1 cellular context compared by ENCODE assay signal in the genomic region with DNA sequence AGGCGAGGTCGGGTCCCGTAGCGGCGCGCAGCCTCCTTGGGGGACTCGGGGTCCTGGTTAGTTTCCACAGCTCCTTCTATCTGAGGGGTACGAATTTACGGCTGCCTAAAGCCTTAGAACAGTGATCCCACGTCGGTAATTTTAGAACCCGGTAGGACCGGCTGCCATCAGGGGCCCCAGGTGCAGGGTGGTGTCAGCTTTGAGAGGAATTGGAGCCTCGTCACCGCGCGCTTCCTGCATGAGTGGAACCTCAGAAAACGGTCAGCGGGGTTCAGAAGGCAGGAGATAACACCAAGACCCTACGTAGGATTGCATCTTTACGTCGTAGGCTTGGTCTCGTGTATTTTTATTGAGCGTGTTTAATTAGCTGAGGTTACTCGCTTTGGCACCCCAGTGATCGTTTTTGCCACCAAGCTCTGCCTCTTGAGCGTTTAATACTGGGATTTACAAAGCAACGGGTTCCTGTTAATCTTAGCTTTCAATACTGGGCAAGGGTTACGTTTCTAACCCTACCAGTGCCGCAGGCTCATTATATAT.
TF ChIP-seq lines count a peak whose summit lies in the region.

No MANE protein-coding gene starts in this region.

TF ChIP-seq in GM23338, 12 proteins besides CTCF, POLR2A, EP300 and RAD21 (continued from another document):
- TF ChIP-seq, protein P1, sequence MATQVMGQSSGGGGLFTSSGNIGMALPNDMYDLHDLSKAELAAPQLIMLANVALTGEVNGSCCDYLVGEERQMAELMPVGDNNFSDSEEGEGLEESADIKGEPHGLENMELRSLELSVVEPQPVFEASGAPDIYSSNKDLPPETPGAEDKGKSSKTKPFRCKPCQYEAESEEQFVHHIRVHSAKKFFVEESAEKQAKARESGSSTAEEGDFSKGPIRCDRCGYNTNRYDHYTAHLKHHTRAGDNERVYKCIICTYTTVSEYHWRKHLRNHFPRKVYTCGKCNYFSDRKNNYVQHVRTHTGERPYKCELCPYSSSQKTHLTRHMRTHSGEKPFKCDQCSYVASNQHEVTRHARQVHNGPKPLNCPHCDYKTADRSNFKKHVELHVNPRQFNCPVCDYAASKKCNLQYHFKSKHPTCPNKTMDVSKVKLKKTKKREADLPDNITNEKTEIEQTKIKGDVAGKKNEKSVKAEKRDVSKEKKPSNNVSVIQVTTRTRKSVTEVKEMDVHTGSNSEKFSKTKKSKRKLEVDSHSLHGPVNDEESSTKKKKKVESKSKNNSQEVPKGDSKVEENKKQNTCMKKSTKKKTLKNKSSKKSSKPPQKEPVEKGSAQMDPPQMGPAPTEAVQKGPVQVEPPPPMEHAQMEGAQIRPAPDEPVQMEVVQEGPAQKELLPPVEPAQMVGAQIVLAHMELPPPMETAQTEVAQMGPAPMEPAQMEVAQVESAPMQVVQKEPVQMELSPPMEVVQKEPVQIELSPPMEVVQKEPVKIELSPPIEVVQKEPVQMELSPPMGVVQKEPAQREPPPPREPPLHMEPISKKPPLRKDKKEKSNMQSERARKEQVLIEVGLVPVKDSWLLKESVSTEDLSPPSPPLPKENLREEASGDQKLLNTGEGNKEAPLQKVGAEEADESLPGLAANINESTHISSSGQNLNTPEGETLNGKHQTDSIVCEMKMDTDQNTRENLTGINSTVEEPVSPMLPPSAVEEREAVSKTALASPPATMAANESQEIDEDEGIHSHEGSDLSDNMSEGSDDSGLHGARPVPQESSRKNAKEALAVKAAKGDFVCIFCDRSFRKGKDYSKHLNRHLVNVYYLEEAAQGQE (IDR thresholded peaks at IDR 0.05; ENCODE audit: unreplicated experiment) = no peak
- TF ChIP-seq, protein P2, sequence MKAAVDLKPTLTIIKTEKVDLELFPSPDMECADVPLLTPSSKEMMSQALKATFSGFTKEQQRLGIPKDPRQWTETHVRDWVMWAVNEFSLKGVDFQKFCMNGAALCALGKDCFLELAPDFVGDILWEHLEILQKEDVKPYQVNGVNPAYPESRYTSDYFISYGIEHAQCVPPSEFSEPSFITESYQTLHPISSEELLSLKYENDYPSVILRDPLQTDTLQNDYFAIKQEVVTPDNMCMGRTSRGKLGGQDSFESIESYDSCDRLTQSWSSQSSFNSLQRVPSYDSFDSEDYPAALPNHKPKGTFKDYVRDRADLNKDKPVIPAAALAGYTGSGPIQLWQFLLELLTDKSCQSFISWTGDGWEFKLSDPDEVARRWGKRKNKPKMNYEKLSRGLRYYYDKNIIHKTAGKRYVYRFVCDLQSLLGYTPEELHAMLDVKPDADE (IDR thresholded peaks at IDR 0.05) = no peak
- TF ChIP-seq STAT1 (IDR thresholded peaks at IDR 0.05; ENCODE audit: unreplicated experiment) = no peak
- TF ChIP-seq CREB1 (CRISPR knock-in tag; IDR thresholded peaks at IDR 0.05; ENCODE audit: low read depth) = no peak
- TF ChIP-seq EZH2 (IDR thresholded peaks at IDR 0.05; ENCODE audit: low read depth, unreplicated experiment) = no peak
- no peak for TF ChIP-seq NANOG (IDR thresholded peaks at IDR 0.05; ENCODE audit: borderline replicate concordance)
- no peak for TF ChIP-seq EZH2phosphoT487 (IDR thresholded peaks at IDR 0.05; ENCODE audit: unreplicated experiment)
- TF ChIP-seq, protein P3, sequence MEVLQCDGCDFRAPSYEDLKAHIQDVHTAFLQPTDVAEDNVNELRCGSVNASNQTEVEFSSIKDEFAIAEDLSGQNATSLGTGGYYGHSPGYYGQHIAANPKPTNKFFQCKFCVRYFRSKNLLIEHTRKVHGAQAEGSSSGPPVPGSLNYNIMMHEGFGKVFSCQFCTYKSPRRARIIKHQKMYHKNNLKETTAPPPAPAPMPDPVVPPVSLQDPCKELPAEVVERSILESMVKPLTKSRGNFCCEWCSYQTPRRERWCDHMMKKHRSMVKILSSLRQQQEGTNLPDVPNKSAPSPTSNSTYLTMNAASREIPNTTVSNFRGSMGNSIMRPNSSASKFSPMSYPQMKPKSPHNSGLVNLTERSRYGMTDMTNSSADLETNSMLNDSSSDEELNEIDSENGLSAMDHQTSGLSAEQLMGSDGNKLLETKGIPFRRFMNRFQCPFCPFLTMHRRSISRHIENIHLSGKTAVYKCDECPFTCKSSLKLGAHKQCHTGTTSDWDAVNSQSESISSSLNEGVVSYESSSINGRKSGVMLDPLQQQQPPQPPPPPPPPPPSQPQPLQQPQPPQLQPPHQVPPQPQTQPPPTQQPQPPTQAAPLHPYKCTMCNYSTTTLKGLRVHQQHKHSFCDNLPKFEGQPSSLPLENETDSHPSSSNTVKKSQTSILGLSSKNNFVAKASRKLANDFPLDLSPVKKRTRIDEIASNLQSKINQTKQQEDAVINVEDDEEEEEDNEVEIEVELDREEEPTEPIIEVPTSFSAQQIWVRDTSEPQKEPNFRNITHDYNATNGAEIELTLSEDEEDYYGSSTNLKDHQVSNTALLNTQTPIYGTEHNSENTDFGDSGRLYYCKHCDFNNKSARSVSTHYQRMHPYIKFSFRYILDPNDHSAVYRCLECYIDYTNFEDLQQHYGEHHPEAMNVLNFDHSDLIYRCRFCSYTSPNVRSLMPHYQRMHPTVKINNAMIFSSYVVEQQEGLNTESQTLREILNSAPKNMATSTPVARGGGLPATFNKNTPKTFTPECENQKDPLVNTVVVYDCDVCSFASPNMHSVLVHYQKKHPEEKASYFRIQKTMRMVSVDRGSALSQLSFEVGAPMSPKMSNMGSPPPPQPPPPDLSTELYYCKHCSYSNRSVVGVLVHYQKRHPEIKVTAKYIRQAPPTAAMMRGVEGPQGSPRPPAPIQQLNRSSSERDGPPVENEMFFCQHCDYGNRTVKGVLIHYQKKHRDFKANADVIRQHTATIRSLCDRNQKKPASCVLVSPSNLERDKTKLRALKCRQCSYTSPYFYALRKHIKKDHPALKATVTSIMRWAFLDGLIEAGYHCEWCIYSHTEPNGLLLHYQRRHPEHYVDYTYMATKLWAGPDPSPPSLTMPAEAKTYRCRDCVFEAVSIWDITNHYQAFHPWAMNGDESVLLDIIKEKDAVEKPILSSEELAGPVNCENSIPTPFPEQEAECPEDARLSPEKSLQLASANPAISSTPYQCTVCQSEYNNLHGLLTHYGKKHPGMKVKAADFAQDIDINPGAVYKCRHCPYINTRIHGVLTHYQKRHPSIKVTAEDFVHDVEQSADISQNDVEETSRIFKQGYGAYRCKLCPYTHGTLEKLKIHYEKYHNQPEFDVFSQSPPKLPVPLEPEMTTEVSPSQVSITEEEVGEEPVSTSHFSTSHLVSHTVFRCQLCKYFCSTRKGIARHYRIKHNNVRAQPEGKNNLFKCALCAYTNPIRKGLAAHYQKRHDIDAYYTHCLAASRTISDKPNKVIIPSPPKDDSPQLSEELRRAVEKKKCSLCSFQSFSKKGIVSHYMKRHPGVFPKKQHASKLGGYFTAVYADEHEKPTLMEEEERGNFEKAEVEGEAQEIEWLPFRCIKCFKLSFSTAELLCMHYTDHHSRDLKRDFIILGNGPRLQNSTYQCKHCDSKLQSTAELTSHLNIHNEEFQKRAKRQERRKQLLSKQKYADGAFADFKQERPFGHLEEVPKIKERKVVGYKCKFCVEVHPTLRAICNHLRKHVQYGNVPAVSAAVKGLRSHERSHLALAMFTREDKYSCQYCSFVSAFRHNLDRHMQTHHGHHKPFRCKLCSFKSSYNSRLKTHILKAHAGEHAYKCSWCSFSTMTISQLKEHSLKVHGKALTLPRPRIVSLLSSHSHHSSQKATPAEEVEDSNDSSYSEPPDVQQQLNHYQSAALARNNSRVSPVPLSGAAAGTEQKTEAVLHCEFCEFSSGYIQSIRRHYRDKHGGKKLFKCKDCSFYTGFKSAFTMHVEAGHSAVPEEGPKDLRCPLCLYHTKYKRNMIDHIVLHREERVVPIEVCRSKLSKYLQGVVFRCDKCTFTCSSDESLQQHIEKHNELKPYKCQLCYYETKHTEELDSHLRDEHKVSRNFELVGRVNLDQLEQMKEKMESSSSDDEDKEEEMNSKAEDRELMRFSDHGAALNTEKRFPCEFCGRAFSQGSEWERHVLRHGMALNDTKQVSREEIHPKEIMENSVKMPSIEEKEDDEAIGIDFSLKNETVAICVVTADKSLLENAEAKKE (CRISPR knock-in tag; IDR thresholded peaks at IDR 0.05) = no peak
- TF ChIP-seq ZNF114 (CRISPR knock-in tag; IDR thresholded peaks at IDR 0.05) = no peak
- TF ChIP-seq POLR2AphosphoS5 (IDR thresholded peaks at IDR 0.05; ENCODE audit: low read depth) = no peak
